ENCODE assay signal across 1 cellular context in the genomic region with DNA sequence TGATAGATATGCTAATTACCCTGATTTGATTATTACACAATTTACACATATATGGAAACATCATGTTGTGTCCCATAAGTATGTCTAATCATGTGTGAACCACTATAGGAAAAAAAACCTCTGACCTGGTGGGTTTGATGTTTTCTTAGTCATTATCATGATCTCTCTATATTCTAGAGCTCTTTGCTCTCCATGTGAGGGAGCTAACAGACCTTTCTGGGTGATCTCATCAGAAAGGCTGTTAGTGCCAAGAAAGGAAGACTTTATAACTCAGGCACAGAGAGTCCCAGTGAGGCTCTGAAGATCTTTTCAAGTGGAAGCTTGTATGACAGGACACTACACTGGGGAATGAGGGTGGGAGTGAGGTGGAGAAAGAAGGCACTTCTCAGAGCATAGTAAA.
TF ChIP-seq lines count a peak whose summit lies in the region.

No MANE protein-coding gene starts in this region.

TF ChIP-seq in liver, 16 proteins besides CTCF, POLR2A, EP300 and RAD21 (continued from another document):
- TF ChIP-seq SP1 (IDR thresholded peaks at IDR 0.05), result no peak
- no peak for TF ChIP-seq EGR1 (IDR thresholded peaks at IDR 0.05; ENCODE audit: low read depth in 2 of 2)
- no peak for TF ChIP-seq RXRA (IDR thresholded peaks at IDR 0.05)
- TF ChIP-seq HNF4G (IDR thresholded peaks at IDR 0.05), result no peak
- no peak for TF ChIP-seq GABPA (IDR thresholded peaks at IDR 0.05 in 1 of 2, conservative IDR thresholded peaks at IDR 0.05 in 1 of 2)
- no peak for TF ChIP-seq TAF1 (conservative IDR thresholded peaks at IDR 0.05)
- TF ChIP-seq, protein P1, sequence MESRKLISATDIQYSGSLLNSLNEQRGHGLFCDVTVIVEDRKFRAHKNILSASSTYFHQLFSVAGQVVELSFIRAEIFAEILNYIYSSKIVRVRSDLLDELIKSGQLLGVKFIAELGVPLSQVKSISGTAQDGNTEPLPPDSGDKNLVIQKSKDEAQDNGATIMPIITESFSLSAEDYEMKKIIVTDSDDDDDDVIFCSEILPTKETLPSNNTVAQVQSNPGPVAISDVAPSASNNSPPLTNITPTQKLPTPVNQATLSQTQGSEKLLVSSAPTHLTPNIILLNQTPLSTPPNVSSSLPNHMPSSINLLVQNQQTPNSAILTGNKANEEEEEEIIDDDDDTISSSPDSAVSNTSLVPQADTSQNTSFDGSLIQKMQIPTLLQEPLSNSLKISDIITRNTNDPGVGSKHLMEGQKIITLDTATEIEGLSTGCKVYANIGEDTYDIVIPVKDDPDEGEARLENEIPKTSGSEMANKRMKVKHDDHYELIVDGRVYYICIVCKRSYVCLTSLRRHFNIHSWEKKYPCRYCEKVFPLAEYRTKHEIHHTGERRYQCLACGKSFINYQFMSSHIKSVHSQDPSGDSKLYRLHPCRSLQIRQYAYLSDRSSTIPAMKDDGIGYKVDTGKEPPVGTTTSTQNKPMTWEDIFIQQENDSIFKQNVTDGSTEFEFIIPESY (IDR thresholded peaks at IDR 0.05), result no peak
- no peak for TF ChIP-seq HNF4A (conservative IDR thresholded peaks at IDR 0.05)
